In the genomic region with DNA sequence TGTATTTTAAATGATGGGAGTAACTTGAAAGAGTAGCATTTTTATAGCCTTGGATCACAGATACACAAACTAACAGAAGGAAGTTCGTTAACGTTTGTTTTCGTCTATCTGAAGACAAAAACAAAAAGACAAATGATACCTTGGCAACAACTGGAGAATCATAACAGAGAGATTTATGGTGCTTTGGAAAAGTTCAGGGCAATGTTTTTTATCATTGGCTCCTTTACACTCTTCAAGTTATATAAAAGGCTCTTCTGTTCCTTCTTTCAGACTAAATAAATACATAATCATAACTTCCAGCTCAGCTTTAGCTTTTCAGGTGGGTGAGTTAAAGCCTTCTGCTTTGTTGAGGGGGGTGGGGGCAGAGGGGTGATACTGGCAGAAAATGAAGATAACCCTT, we compare ENCODE assay signal across 18 cellular contexts.
"Had no signal": no experiment of that assay in that cellular context is flagged by ENCODE, and none has a peak within 500 bp of the region (broad histone marks: within the 10 kb centered on the region; RNA-seq: fewer than 3 reads in every experiment).

No MANE protein-coding gene starts in this region.

- DNase-seq: activated CD4-positive, alpha-beta T cell treated with anti-CD3 and anti-CD28 coated beads, Interleukin-2, amount 50 U/mL, for 1 hour; activated CD4-positive, CD25-positive, alpha-beta regulatory T cell treated with anti-CD3 and anti-CD28 coated beads, Interleukin-2, amount 50 U/mL, for 72 hours; activated CD8-positive, alpha-beta memory T cell treated with anti-CD3 and anti-CD28 coated beads, Interleukin-2, amount 50 U/mL, for 4 hours; activated effector memory CD4-positive, alpha-beta T cell treated with Interleukin-2 at 50 U/mL for 16 hours; activated naive CD4-positive, alpha-beta T cell treated with anti-CD3 and anti-CD28 coated beads, Interleukin-2, amount 10 ng/mL, durations not matched to agents 7 days and 5 days; activated naive CD8-positive, alpha-beta T cell treated with anti-CD3 and anti-CD28 coated beads, Interleukin-2, amount 50 U/mL, for 24 hours; activated T-cell treated with anti-CD3 and anti-CD28 coated beads, Interleukin-2, amount 50 U/mL, for 4 hours; effector CD8-positive, alpha-beta T cell; glutamatergic neuron; mesendoderm; stimulated activated CD4-positive, alpha-beta T cell treated with anti-CD3 and anti-CD28 coated beads, Interleukin-12 subunit alpha, Interleukin-12 subunit beta, amount 100 ng/mL, for 4 hours; stimulated activated CD4-positive, alpha-beta T cell treated with anti-CD3 and anti-CD28 coated beads, Interleukin-1b, Interleukin-23, amount 100 ng/mL, for 48 hours; stimulated activated CD8-positive, alpha-beta memory T cell treated with anti-CD3 and anti-CD28 coated beads, Interleukin-4, amount 100 ng/mL, for 48 hours; stimulated activated naive CD4-positive, alpha-beta T cell; T1000 had no signal

- H3K27ac ChIP-seq: VCaP had no signal

- H3K4me1 Mint-ChIP-seq: activated naive CD4-positive, alpha-beta T cell treated with anti-CD3 and anti-CD28 coated beads, Interleukin-2, amount 10 ng/mL, durations not matched to agents 7 days and 5 days; activated naive CD8-positive, alpha-beta T cell treated with anti-CD3 and anti-CD28 coated beads, Interleukin-2, amount 50 U/mL, for 24 hours had no signal

- H3K27ac Mint-ChIP-seq: activated naive CD4-positive, alpha-beta T cell treated with anti-CD3 and anti-CD28 coated beads, Interleukin-2, amount 10 ng/mL, durations not matched to agents 7 days and 5 days; activated naive CD8-positive, alpha-beta T cell treated with anti-CD3 and anti-CD28 coated beads, Interleukin-2, amount 50 U/mL, for 24 hours; dendritic cell treated with granulocyte-macrophage colony-stimulating factor and Interleukin-4, amounts not matched to agents 40 ng/mL and 50 ng/mL, for 4 days; natural killer cell treated with Interleukin-12 subunit alpha and Interleukin-12 subunit beta and Interleukin-15 and Interleukin-18, amount 100 ng/mL, for 72 hours had no signal

- H3K36me3 Mint-ChIP-seq: activated naive CD4-positive, alpha-beta T cell treated with anti-CD3 and anti-CD28 coated beads, Interleukin-2, amount 10 ng/mL, durations not matched to agents 7 days and 5 days; natural killer cell treated with Interleukin-12 subunit alpha and Interleukin-12 subunit beta and Interleukin-15 and Interleukin-18, amount 100 ng/mL, for 72 hours had no signal

- H3K27me3 Mint-ChIP-seq: activated naive CD4-positive, alpha-beta T cell treated with anti-CD3 and anti-CD28 coated beads, Interleukin-2, amount 10 ng/mL, durations not matched to agents 7 days and 5 days; activated naive CD8-positive, alpha-beta T cell treated with anti-CD3 and anti-CD28 coated beads, Interleukin-2, amount 50 U/mL, for 24 hours; dendritic cell treated with granulocyte-macrophage colony-stimulating factor and Interleukin-4, amounts not matched to agents 40 ng/mL and 50 ng/mL, for 4 days had no signal

- H3K4me3 Mint-ChIP-seq: activated naive CD4-positive, alpha-beta T cell treated with anti-CD3 and anti-CD28 coated beads, Interleukin-2, amount 10 ng/mL, durations not matched to agents 7 days and 5 days; activated naive CD8-positive, alpha-beta T cell treated with anti-CD3 and anti-CD28 coated beads, Interleukin-2, amount 50 U/mL, for 24 hours; activated T-cell treated with anti-CD3 and anti-CD28 coated beads, Interleukin-2, amount 50 U/mL, for 4 hours; dendritic cell treated with granulocyte-macrophage colony-stimulating factor and Interleukin-4, amounts not matched to agents 40 ng/mL and 50 ng/mL, for 4 days; natural killer cell treated with Interleukin-12 subunit alpha and Interleukin-12 subunit beta and Interleukin-15 and Interleukin-18, amount 100 ng/mL, for 72 hours had no signal

- H3K9me3 Mint-ChIP-seq: activated naive CD4-positive, alpha-beta T cell treated with anti-CD3 and anti-CD28 coated beads, Interleukin-2, amount 10 ng/mL, durations not matched to agents 7 days and 5 days; activated naive CD8-positive, alpha-beta T cell treated with anti-CD3 and anti-CD28 coated beads, Interleukin-2, amount 50 U/mL, for 24 hours; activated T-cell treated with anti-CD3 and anti-CD28 coated beads, Interleukin-2, amount 50 U/mL, for 4 hours; dendritic cell treated with granulocyte-macrophage colony-stimulating factor and Interleukin-4, amounts not matched to agents 40 ng/mL and 50 ng/mL, for 4 days; natural killer cell treated with Interleukin-12 subunit alpha and Interleukin-12 subunit beta and Interleukin-15 and Interleukin-18, amount 100 ng/mL, for 72 hours had no signal

- ATAC-seq: activated naive CD8-positive, alpha-beta T cell treated with anti-CD3 and anti-CD28 coated beads, Interleukin-2, amount 50 U/mL, for 24 hours; activated T-cell treated with anti-CD3 and anti-CD28 coated beads, Interleukin-2, amount 50 U/mL, for 4 hours; natural killer cell treated with Interleukin-12 subunit alpha and Interleukin-12 subunit beta and Interleukin-15 and Interleukin-18, amount 100 ng/mL, for 72 hours had no signal
